In the genomic region with DNA sequence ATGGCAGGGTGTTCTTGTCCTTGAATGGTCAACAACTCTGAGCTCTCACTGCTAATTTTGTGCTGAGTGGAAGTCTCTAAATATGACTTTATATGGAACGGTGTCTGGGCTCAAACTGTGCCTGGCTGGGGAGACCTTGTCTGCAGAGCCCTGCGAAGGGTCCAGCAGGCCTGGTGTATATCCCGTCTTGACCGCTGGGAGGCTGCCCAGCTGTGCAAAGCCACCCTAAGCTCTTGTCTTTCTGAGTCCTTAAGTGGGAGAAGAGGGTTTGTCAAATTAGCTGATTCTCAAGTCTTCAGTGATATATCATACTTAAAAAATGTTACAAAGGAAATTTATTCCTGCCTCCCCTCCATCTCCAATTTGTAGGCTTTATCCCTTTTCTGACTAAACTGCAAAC, we compare ENCODE assay signal across 23 cellular contexts.
DNase-seq lines count a peak whose midpoint lies in the region; ATAC-seq, FAIRE-seq and TF ChIP-seq lines count a peak whose summit lies in the region.
"Had no signal": no experiment of that assay in that cellular context is flagged by ENCODE, and none has a peak within 500 bp of the region (broad histone marks: within the 10 kb centered on the region; RNA-seq: fewer than 3 reads in every experiment).

No MANE protein-coding gene starts in this region.

- FAIRE-seq in H1 (lab: Jason Lieb, UNC) (no peak), GM19239 (lab: Jason Lieb, UNC) (no peak)
- FAIRE-seq: GM12878 had no signal

- no peak overlapping the region for H4K91ac ChIP-seq in H1 (replicated peaks; ENCODE audit: insufficient read length, low read length)

- peak in 1 of 2 experiments; percentile 28; a peak in 2 of 4 replicates for TF ChIP-seq RAD21 in H1 (IDR thresholded peaks at IDR 0.05 in 1 of 2, conservative IDR thresholded peaks at IDR 0.05 in 1 of 2; ENCODE audit: low read depth in 2 of 2, low read length in 2 of 2)

- BruUV-seq in Panc1 (replicated peaks; lab: Mats Ljungman, UMichigan): no TSS peak

- no peak for ATAC-seq in Panc1
- ATAC-seq: GM12878, Right ventricle myocardium inferior, T-helper 17 cell had no signal

- no peaks in the 10 kb centered on the region for H3K36me3 ChIP-seq in Panc1 (ENCODE audit: control insufficient read depth, insufficient read depth, low read length)
- H3K36me3 ChIP-seq in H1 (ENCODE audit: control insufficient read depth in 2 of 4, insufficient read depth in 4 of 4, low read length in 3 of 4): no peaks in the 10 kb centered on the region
- no peaks in the 10 kb centered on the region for H3K36me3 ChIP-seq in tibial nerve
- H3K36me3 ChIP-seq: BLaER1 treated with 17β-estradiol and CSF1 and Interleukin-3, amounts not matched to agents 10 nM and 100 nM; SJSA1 had no signal

- H3K9me3 ChIP-seq in Panc1 (ENCODE audit: control insufficient read depth, insufficient read depth, low read depth, low read length) (no peaks in the 10 kb centered on the region), H1 (ENCODE audit: insufficient read depth in 2 of 2, low read depth in 1 of 2, low read length in 1 of 2) (no peaks in the 10 kb centered on the region), tibial nerve (peaks cover 0 to 2% (median 0%) of the 10 kb centered on the region in 4 donors)
- H3K9me3 ChIP-seq: Caco-2, SJSA1 had no signal

- no peak overlapping the region for H3K18ac ChIP-seq in H1 (ENCODE audit: extremely low read depth, low read length)

- H3K27ac ChIP-seq in Panc1 (ENCODE audit: low read length) (no peak overlapping the region), H1 (ENCODE audit: low read depth, low read length) (no peak overlapping the region), tibial nerve (no peak overlapping the region)
- H3K27ac ChIP-seq: BLaER1 treated with 17β-estradiol and CSF1 and Interleukin-3, amounts not matched to agents 10 nM and 100 nM; SJSA1 had no signal

- TF ChIP-seq CTCF in AG10803 (conservative IDR thresholded peaks at IDR 0.05; ENCODE audit: low read length) (0 out of 2 replicates have a peak, but pooled peaks have one; percentile 11), HFFc6 (IDR thresholded peaks at IDR 0.05) (peak; percentile 38; the same call in 1 of the 2 replicates), Panc1 (IDR thresholded peaks at IDR 0.05) (peak; percentile 19), H1 (IDR thresholded peaks at IDR 0.05; ENCODE audit: control extremely low read depth in 1 of 3, insufficient read depth in 1 of 3, low read depth in 1 of 3, low read length in 3 of 3) (peak in 2 of 3 experiments; percentile 7 to 8; a peak in 2 of 4 replicates), tibial nerve (IDR thresholded peaks at IDR 0.05) (no peak)

- H4K5ac ChIP-seq in H1 (ENCODE audit: insufficient read length, low read depth, low read length): no peak overlapping the region

- H3K23ac ChIP-seq in H1 (ENCODE audit: insufficient read length): no peak overlapping the region

- in situ Hi-C loops in Panc1 (cut with HindIII; ENCODE audit: low pct_unique_long_range_greater_than_20kb, low sequenced_read_pairs): no loop called here

- H3K27me3 Mint-ChIP-seq in HFFc6 (ENCODE audit: insufficient read depth): peaks cover 19% of the 10 kb centered on the region

- no peaks in the 10 kb centered on the region for H3K79me2 ChIP-seq in H1 (ENCODE audit: control insufficient read depth in 1 of 2, insufficient read depth in 2 of 2, low read length in 2 of 2)

- TF ChIP-seq EP300 in H1 (IDR thresholded peaks at IDR 0.05; ENCODE audit: borderline replicate concordance in 1 of 2, low read depth in 2 of 2, low read length in 2 of 2) (no peak), tibial nerve (IDR thresholded peaks at IDR 0.05) (no peak)

- H3K4me2 ChIP-seq in H1 (ENCODE audit: insufficient read depth in 1 of 2, low read depth in 2 of 2, low read length in 2 of 2): no peak overlapping the region
- H3K4me2 ChIP-seq: BLaER1 treated with 17β-estradiol and CSF1 and Interleukin-3, amounts not matched to agents 10 nM and 100 nM had no signal

- H3K4me3 ChIP-seq in AG10803 (ENCODE audit: low read length): no peak overlapping the region
- H3K4me3 ChIP-seq in Panc1 (ENCODE audit: low read depth in 2 of 2, low read length in 2 of 2): no peak overlapping the region
- H3K4me3 ChIP-seq in H1 (ENCODE audit: extremely low read depth in 1 of 4, insufficient read depth in 2 of 4, low read depth in 3 of 4, low read length in 4 of 4): no peak overlapping the region
- no peak overlapping the region for H3K4me3 ChIP-seq in tibial nerve
- H3K4me3 ChIP-seq: BLaER1 treated with 17β-estradiol and CSF1 and Interleukin-3, amounts not matched to agents 10 nM and 100 nM; GM12878; SJSA1 had no signal

- H2AK5ac ChIP-seq in H1 (ENCODE audit: low read depth, low read length): no peak overlapping the region

- H3K56ac ChIP-seq in H1 (replicated peaks; ENCODE audit: insufficient read length, low read depth, low read length): no peak overlapping the region

- no peaks in the 10 kb centered on the region for H3K9me3 Mint-ChIP-seq in HFFc6

- H2BK20ac ChIP-seq in H1 (ENCODE audit: low read length): no peak overlapping the region

- no peak overlapping the region for H3K14ac ChIP-seq in H1 (ENCODE audit: insufficient read length)

- H3K27ac Mint-ChIP-seq in HFFc6: no peak overlapping the region
- H3K27ac Mint-ChIP-seq: CD4-positive, alpha-beta memory T cell; T-helper 17 cell had no signal

- H2BK5ac ChIP-seq in H1 (ENCODE audit: low read depth, low read length): no peak overlapping the region

- H3K4ac ChIP-seq in H1 (replicated peaks; ENCODE audit: insufficient read length, low read depth, low read length): no peak overlapping the region

- intact Hi-C loops in Panc1 (cut with micrococcal nuclease; ENCODE audit: unreplicated experiment): no loop called here

- no peaks in the 10 kb centered on the region for H3K4me1 Mint-ChIP-seq in HFFc6 (ENCODE audit: low read depth)
- H3K4me1 Mint-ChIP-seq: CD4-positive, alpha-beta memory T cell; T-helper 17 cell had no signal

- no peaks in the 10 kb centered on the region for H3K4me1 ChIP-seq in Panc1 (ENCODE audit: control insufficient read depth, insufficient read depth, low read length)
- H3K4me1 ChIP-seq in H1 (replicated peaks in 1 of 4; ENCODE audit: control insufficient read depth in 3 of 4, insufficient read depth in 4 of 4, low read length in 3 of 4): no peaks in the 10 kb centered on the region; a peak in 1 of 7 replicates
- no peaks in the 10 kb centered on the region for H3K4me1 ChIP-seq in tibial nerve
- H3K4me1 ChIP-seq: Caco-2, SJSA1 had no signal

- POLR2A ChIA-PET in Panc1 (lab: Charles Lee): no interaction called here
- POLR2A ChIA-PET in H1 (lab: Charles Lee; ENCODE audit: partially characterized antibody): no interaction called here

- CTCF ChIA-PET in Panc1 (lab: Charles Lee): no interaction called here
- CTCF ChIA-PET in H1 (lab: Charles Lee; ENCODE audit: partially characterized antibody): interaction anchor here (1.0 to 1.1 kb wide), 4 partner anchors 12 to 109 kb away, joined by 3 to 6 read pairs (median 4); no protein-coding TSS in a partner anchor

- no peak overlapping the region for H2BK12ac ChIP-seq in H1 (ENCODE audit: low read depth, low read length)

- no peaks in the 10 kb centered on the region for H3K79me1 ChIP-seq in H1 (ENCODE audit: low read depth, low read length)

- WGBS in H1 (ENCODE audit: extremely low coverage in 1 of 2, insufficient coverage in 1 of 2, insufficient read length in 1 of 2, insufficient replicate concordance in 2 of 2, low coverage in 1 of 2, low lambda C conversion rate in 2 of 2, missing lambda C conversion rate in 1 of 2), 2 experiments: 82% methylated on average over 4 of the region's 4 CpGs; no CpG with 5 or more reads in 1 of the 2 experiments
- 92 to 96% methylated on average over 4 of the region's 4 CpGs for WGBS in tibial nerve, 2 donors

- DNase-seq in AG10803 (ENCODE audit: low read depth): no peak
- no peak for DNase-seq in HFFc6
- DNase-seq in Panc1 (ENCODE audit: low read depth, low spot score): no peak
- no peak for DNase-seq in H1 (ENCODE audit: low read depth in 1 of 2, low spot score in 2 of 2)
- no peak for DNase-seq in tibial nerve (ENCODE audit: low spot score in 2 of 2)
- no peak for DNase-seq in GM19239 (ENCODE audit: insufficient read length, low spot score)
- DNase-seq in kidney glomerular epithelial cell (lab: John Stamatoyannopoulos, UW): no peak
- no peak for DNase-seq in nucleus accumbens (lab: John Stamatoyannopoulos, UW)
- DNase-seq: Caco-2; CD4-positive, alpha-beta memory T cell; DMS 273 treated with DMSO at 0.1 percent for 48 hours; DMS79 treated with DMSO at 0.1 percent for 48 hours; NCI-H1092 treated with DMSO at 0.1 percent for 48 hours; NCI-H146; NCI-H2029 treated with DMSO at 0.1 percent for 48 hours; NCI-H446 treated with DMSO at 0.1 percent for 48 hours; NCI-H526 treated with DMSO at 0.1 percent for 48 hours; SW 1271; T-helper 17 cell had no signal

- H3K27me3 ChIP-seq in Panc1 (ENCODE audit: control insufficient read depth, insufficient read depth, low read length) (no peaks in the 10 kb centered on the region; the same call in 1 of the 2 replicates), H1 (replicated peaks in 1 of 4; ENCODE audit: control insufficient read depth in 3 of 4, extremely low read depth in 1 of 4, insufficient read depth in 3 of 4, low read length in 3 of 4) (no peaks in the 10 kb centered on the region), tibial nerve (no peaks in the 10 kb centered on the region)
- H3K27me3 ChIP-seq: BLaER1 treated with 17β-estradiol and CSF1 and Interleukin-3, amounts not matched to agents 10 nM and 100 nM had no signal

- peaks cover 2% of the 10 kb centered on the region; the same call in 1 of the 2 replicates for H3K23me2 ChIP-seq in H1 (ENCODE audit: low read depth, low read length)

- no peaks in the 10 kb centered on the region for H3K36me3 Mint-ChIP-seq in HFFc6 (ENCODE audit: low read depth)
- H3K36me3 Mint-ChIP-seq: CD4-positive, alpha-beta memory T cell had no signal

- no peak overlapping the region; the same call in 1 of the 2 replicates for H4K8ac ChIP-seq in H1 (ENCODE audit: extremely low read depth, insufficient read depth, low read length)

- TF ChIP-seq POLR2A in H1 (IDR thresholded peaks at IDR 0.05; ENCODE audit: control extremely low read depth in 1 of 2, low read depth in 2 of 2, low read length in 2 of 2) (no peak), tibial nerve (IDR thresholded peaks at IDR 0.05) (no peak)

- 0 out of 2 replicates have a peak overlapping the region, but pooled peaks have one; percentile 40 for H2BK15ac ChIP-seq in H1 (ENCODE audit: low read length)

- no peak overlapping the region for H2AFZ ChIP-seq in H1 (ENCODE audit: low read length)

- no peaks in the 10 kb centered on the region for H4K20me1 ChIP-seq in H1 (replicated peaks in 1 of 2; ENCODE audit: control insufficient read depth in 1 of 2, insufficient read depth in 2 of 2, low read length in 2 of 2)
- H4K20me1 ChIP-seq: BLaER1 treated with 17β-estradiol and CSF1 and Interleukin-3, amounts not matched to agents 10 nM and 100 nM had no signal

- no peak overlapping the region for H3K9ac ChIP-seq in H1 (replicated peaks in 1 of 4; ENCODE audit: extremely low read depth in 1 of 4, low read depth in 3 of 4, low read length in 3 of 4)
- H3K9ac ChIP-seq: BLaER1 treated with 17β-estradiol and CSF1 and Interleukin-3, amounts not matched to agents 10 nM and 100 nM had no signal

- H2BK120ac ChIP-seq in H1 (replicated peaks; ENCODE audit: low read depth, low read length): no peak overlapping the region

- no peak overlapping the region for H3K4me3 Mint-ChIP-seq in HFFc6
- H3K4me3 Mint-ChIP-seq: CD4-positive, alpha-beta memory T cell; T-helper 17 cell had no signal

TF ChIP-seq in H1, 55 proteins besides CTCF, POLR2A, EP300 and RAD21 (continues in another document):
- no peak for TF ChIP-seq EGR1 (IDR thresholded peaks at IDR 0.05; ENCODE audit: borderline replicate concordance, low read depth, low read length)

Comparison
In these comparisons a context has a peak if more than half of its experiments do, and no peak if none do; other contexts are left out.
1. CTCF ChIP-seq: peak in AG10803 (single experiment), HFFc6 (single experiment), Panc1 (single experiment) and H1 (2 of 3); none in tibial nerve (0 of 5).